In genomic region chr6:159726918-159727716, GRCh38 we compare ENCODE assay signal across 8 cellular contexts. TPM values are rescaled to one million over a fixed set of nuclear protein-coding genes. Genes with fewer than 3 reads are reported as not detected.
A peak's percentile ranks its signal among the peaks of the same experiment; 100 is the strongest.
DNase-seq lines count a peak whose midpoint lies in the region; ATAC-seq and TF ChIP-seq lines count a peak whose summit lies in the region.

WTAP (plus strand) TSS chr6:159727506; CDS start chr6:159736266, 8,760 bp downstream.

- ATAC-seq in GM19324 (IDR thresholded peaks at IDR 0.05; ENCODE audit: low FRiP score, unreplicated experiment) (peak; percentile 79), HG03460 (IDR thresholded peaks at IDR 0.05; ENCODE audit: unreplicated experiment) (peak; percentile 80), left colon (peak; percentile 91)

- no peaks in the 10 kb centered on the region for H3K27me3 ChIP-seq in BLaER1
- H3K27me3 ChIP-seq in colonic mucosa: no peaks in the 10 kb centered on the region

- TF ChIP-seq CTCF in colonic mucosa (IDR thresholded peaks at IDR 0.05): no peak

- H3K27ac ChIP-seq in BLaER1 (peak within 1 kb of the TSS; percentile 99), colonic mucosa (peak within 1 kb of the TSS; percentile 98)

- H4K20me1 ChIP-seq in BLaER1: peaks cover 46% of the 10 kb centered on the region

- H3K4me2 ChIP-seq in BLaER1: peak within 1 kb of the TSS; percentile 92

- intact Hi-C loops in colonic mucosa (cut with DNase I): loop anchor here (5.0 kb wide), 1 partner anchor 35 kb away; the partner anchor contains the start of gene SOD2
- intact Hi-C loops in left colon (cut with DNase I, micrococcal nuclease): loop anchor here in 1 of 2 donors (5.0 kb wide), 1 partner anchor 35 kb away; the partner anchor contains the start of gene SOD2

- peaks cover 16% of the 10 kb centered on the region for H3K9me3 ChIP-seq in BLaER1
- H3K9me3 ChIP-seq in colonic mucosa: no peaks in the 10 kb centered on the region

- peaks cover 35% of the 10 kb centered on the region for H3K36me3 ChIP-seq in BLaER1
- no peaks in the 10 kb centered on the region for H3K36me3 ChIP-seq in colonic mucosa

- DNase-seq in NCI-H524 treated with DMSO at 0.1 percent for 48 hours (lab: John Stamatoyannopoulos, UW): peak; percentile 96
- DNase-seq in activated CD4-positive, alpha-beta T cell treated with anti-CD3 and anti-CD28 coated beads for 48 hours: peak; percentile 97
- DNase-seq in colonic mucosa: peak; percentile 97
- peak; percentile 97 to 98 for DNase-seq in left colon
- DNase-seq in stimulated activated CD4-positive, alpha-beta T cell treated with anti-CD3 and anti-CD28 coated beads, Interleukin-1b, Interleukin-23, amount 100 ng/mL, for 4 hours (ENCODE audit: low read depth in 2 of 2): peak; percentile 92 to 95

- H3K4me1 ChIP-seq in BLaER1: peaks cover 42% of the 10 kb centered on the region
- H3K4me1 ChIP-seq in colonic mucosa: peaks cover 4% of the 10 kb centered on the region

- H3K9ac ChIP-seq in BLaER1 (peak within 1 kb of the TSS; percentile 98), colonic mucosa (ENCODE audit: low read depth in 2 of 2, low read length in 2 of 2) (peak within 1 kb of the TSS; percentile 95)

- H3K4me3 ChIP-seq in BLaER1 (peak within 1 kb of the TSS; percentile 94), colonic mucosa (peak within 1 kb of the TSS; percentile 86)

RNA-seq across cellular contexts. Expression of gene WTAP, which starts in this region (rescaled TPM):
- 10 to 100 TPM; 73.7 to 84.1 TPM for total RNA-seq in colonic mucosa
- total RNA-seq in left colon: 10 to 100 TPM; 73.4 to 79.3 TPM

Comparison
In these comparisons a context has a peak if more than half of its experiments do, and no peak if none do; other contexts are left out.
1. Peak in every context shown above with its lines: DNase-seq, ATAC-seq, H3K4me3 ChIP-seq and H3K27ac ChIP-seq.